ENCODE assay signal across 19 cellular contexts in genomic region chr1:76066390-76066789, GRCh38. TPM values are rescaled to one million over a fixed set of nuclear protein-coding genes. Genes with fewer than 3 reads are reported as not detected.
DNase-seq lines count a peak whose midpoint lies in the region; ATAC-seq and TF ChIP-seq lines count a peak whose summit lies in the region.
"Had no signal": no experiment of that assay in that cellular context is flagged by ENCODE, and none has a peak within 500 bp of the region (broad histone marks: within the 10 kb centered on the region; RNA-seq: fewer than 3 reads in every experiment).

No MANE protein-coding gene starts in this region.

- no peaks in the 10 kb centered on the region for H3K36me3 Mint-ChIP-seq in WTC11
- no peaks in the 10 kb centered on the region for H3K36me3 Mint-ChIP-seq in activated T-cell treated with anti-CD3 and anti-CD28 coated beads, Interleukin-2, amount 50 U/mL, for 24 hours (ENCODE audit: low read depth)
- H3K36me3 Mint-ChIP-seq: CD8-positive, alpha-beta memory T cell had no signal

- TF ChIP-seq POLR2A in upper lobe of left lung (IDR thresholded peaks at IDR 0.05), result no peak

- no peak overlapping the region for H3K27ac ChIP-seq in upper lobe of left lung
- H3K27ac ChIP-seq: colonic mucosa, left ventricle myocardium inferior, spleen, vagina had no signal

- H3K4me1 ChIP-seq in upper lobe of left lung, result peaks cover 0 to 6% (median 0%) of the 10 kb centered on the region in 4 donors
- H3K4me1 ChIP-seq: colonic mucosa, spleen, vagina had no signal

- DNase-seq in AG08396 (ENCODE audit: low spot score) (peak; percentile 35), M059J (ENCODE audit: low read depth) (peak; percentile 34), dermis blood vessel endothelial cell (peak; percentile 38), kidney tubule cell (ENCODE audit: low spot score) (peak; percentile 72), WTC11 (ENCODE audit: low spot score) (no peak), upper lobe of left lung (no peak)
- DNase-seq in activated T-cell treated with anti-CD3 and anti-CD28 coated beads, Interleukin-2, amount 50 U/mL, for 24 hours, result no peak
- DNase-seq: activated CD4-positive, alpha-beta T cell treated with anti-CD3 and anti-CD28 coated beads for 48 hours; aorta; CD8-positive, alpha-beta memory T cell; colonic mucosa; DMS79 treated with DMSO at 0.1 percent for 48 hours; left ventricle myocardium inferior; mucosa of descending colon; NCI-H1930; NCI-H510A treated with DMSO at 0.1 percent for 48 hours; spleen had no signal

- POLR2A ChIA-PET in WTC11 (lab: Charles Lee), result interaction anchor here (0.7 kb wide), 1 partner anchor 10 kb away, joined by 3 read pairs; no protein-coding TSS in a partner anchor

- no peak for TF ChIP-seq CTCF in WTC11 (IDR thresholded peaks at IDR 0.05)
- TF ChIP-seq CTCF in upper lobe of left lung (IDR thresholded peaks at IDR 0.05), result no peak

- H3K4me1 Mint-ChIP-seq in WTC11, result 0 out of 2 replicates have a peak, but pooled peaks cover 2% of the 10 kb centered on the region
- no peaks in the 10 kb centered on the region for H3K4me1 Mint-ChIP-seq in activated T-cell treated with anti-CD3 and anti-CD28 coated beads, Interleukin-2, amount 50 U/mL, for 24 hours (ENCODE audit: low read depth)
- H3K4me1 Mint-ChIP-seq: CD8-positive, alpha-beta memory T cell had no signal

- CTCF ChIA-PET in WTC11 (lab: Charles Lee), result no interaction called here

- H3K27me3 Mint-ChIP-seq in WTC11 (ENCODE audit: low read depth), result no peaks in the 10 kb centered on the region
- no peaks in the 10 kb centered on the region for H3K27me3 Mint-ChIP-seq in activated T-cell treated with anti-CD3 and anti-CD28 coated beads, Interleukin-2, amount 50 U/mL, for 24 hours

- H3K27ac Mint-ChIP-seq in WTC11, result no peak overlapping the region
- H3K27ac Mint-ChIP-seq in activated T-cell treated with anti-CD3 and anti-CD28 coated beads, Interleukin-2, amount 50 U/mL, for 24 hours, result no peak overlapping the region
- H3K27ac Mint-ChIP-seq: CD8-positive, alpha-beta memory T cell had no signal

- H3K36me3 ChIP-seq in upper lobe of left lung, result no peaks in the 10 kb centered on the region
- H3K36me3 ChIP-seq: colonic mucosa, left ventricle myocardium inferior, spleen, vagina had no signal

- H3K4me3 Mint-ChIP-seq in WTC11, result no peak overlapping the region
- H3K4me3 Mint-ChIP-seq in activated T-cell treated with anti-CD3 and anti-CD28 coated beads, Interleukin-2, amount 50 U/mL, for 24 hours, result no peak overlapping the region
- H3K4me3 Mint-ChIP-seq: CD8-positive, alpha-beta memory T cell had no signal

- no peak for TF ChIP-seq EP300 in upper lobe of left lung (IDR thresholded peaks at IDR 0.05)

- H3K4me3 ChIP-seq in upper lobe of left lung, result no peak overlapping the region
- H3K4me3 ChIP-seq: colonic mucosa, left ventricle myocardium inferior, mucosa of descending colon, spleen, vagina had no signal

- no peaks in the 10 kb centered on the region for H3K9me3 ChIP-seq in upper lobe of left lung
- H3K9me3 ChIP-seq: colonic mucosa, left ventricle myocardium inferior, mucosa of descending colon, spleen, vagina had no signal

- ATAC-seq in WTC11 (no peak), upper lobe of left lung (ENCODE audit: low FRiP score in 2 of 2) (no peak), HG02642 (IDR thresholded peaks at IDR 0.05; ENCODE audit: poor library complexity, unreplicated experiment) (no peak)
- ATAC-seq: mucosa of descending colon had no signal

- no peaks in the 10 kb centered on the region for H3K9me3 Mint-ChIP-seq in WTC11
- H3K9me3 Mint-ChIP-seq in activated T-cell treated with anti-CD3 and anti-CD28 coated beads, Interleukin-2, amount 50 U/mL, for 24 hours, result no peaks in the 10 kb centered on the region
- H3K9me3 Mint-ChIP-seq: CD8-positive, alpha-beta memory T cell had no signal

- no peaks in the 10 kb centered on the region for H3K27me3 ChIP-seq in upper lobe of left lung
- H3K27me3 ChIP-seq: colonic mucosa, spleen, vagina had no signal

TF ChIP-seq in WTC11, 78 proteins besides CTCF, POLR2A, EP300 and RAD21:
- no peak for TF ChIP-seq NR2C2 (CRISPR knock-in tag; IDR thresholded peaks at IDR 0.05)

RNA-seq across cellular contexts. Expression of gene ST6GALNAC3, which starts 8.2 kb away (rescaled TPM):
- 0.05 TPM in 1 of 2 replicates, not detected in the other for total RNA-seq in M059J (2014; rRNA removed; shearing (Covaris generic))
- 44.9 and 67.6 TPM in 2 replicates for total RNA-seq in dermis blood vessel endothelial cell
- 11.9 to 14.1 TPM (median 12.7 TPM) in 3 replicates for total RNA-seq in WTC11 (2021)
- total RNA-seq in upper lobe of left lung, result 10 to 100 TPM in 4 of 6 donors, 1 to 10 TPM in 2; 5.8 to 13.1 (median 11.3) TPM

Comparison
In these comparisons a context has a peak if more than half of its experiments do, and no peak if none do; other contexts are left out.
1. DNase-seq: peak in AG08396 (single experiment), M059J (single experiment), dermis blood vessel endothelial cell (single experiment) and kidney tubule cell (single experiment); none in WTC11 (single experiment), activated T-cell treated with anti-CD3 and anti-CD28 coated beads, Interleukin-2, amount 50 U/mL, for 24 hours (single experiment) and upper lobe of left lung (0 of 2).